ENCODE assay signal across 6 cellular contexts in genomic region chr20:63941282-63942060, GRCh38. TPM values are rescaled to one million over a fixed set of nuclear protein-coding genes. Genes with fewer than 3 reads are reported as not detected.
A peak's percentile ranks its signal among the peaks of the same experiment; 100 is the strongest.
DNase-seq lines count a peak whose midpoint lies in the region; ATAC-seq and TF ChIP-seq lines count a peak whose summit lies in the region.

No MANE protein-coding gene starts in this region.

- no peak overlapping the region for H3K27ac ChIP-seq in SK-N-SH (ENCODE audit: low read depth in 2 of 2, low read length in 1 of 2)

- H3K9me2 ChIP-seq in SK-N-SH: no peaks in the 10 kb centered on the region

- peaks cover 0 to 4% (median 0%) of the 10 kb centered on the region in 7 donors for H3K9me3 Mint-ChIP-seq in naive B cell

- peaks cover 8% of the 10 kb centered on the region for H3F3A ChIP-seq in SK-N-SH (replicated peaks; ENCODE audit: insufficient read depth)

- 94% methylated on average over 33 of the region's 37 CpGs for WGBS in SK-N-SH (ENCODE audit: low lambda C conversion rate)

- no peaks in the 10 kb centered on the region for H3K36me3 Mint-ChIP-seq in naive B cell

- no peak overlapping the region for H2AFZ ChIP-seq in SK-N-SH (ENCODE audit: low read depth)

- H3K27me3 Mint-ChIP-seq in naive B cell: no peaks in the 10 kb centered on the region

- H3K4me1 Mint-ChIP-seq in naive B cell: peaks cover 12 to 17% (median 13%) of the 10 kb centered on the region in 3 donors

- peak overlapping the region in 4 of 8 donors; percentile 47 to 64 (median 56) for H3K4me3 Mint-ChIP-seq in naive B cell

- CTCF ChIA-PET in SK-N-SH (lab: Yijun Ruan, JAX): interaction anchor here (2.4 kb wide), 1 partner anchor 166 kb away, joined by 10 read pairs; no protein-coding TSS in a partner anchor

- H4K20me1 ChIP-seq in SK-N-SH (ENCODE audit: insufficient read depth): peaks cover 47% of the 10 kb centered on the region

- TF ChIP-seq CTCF in SK-N-SH (IDR thresholded peaks at IDR 0.05): no peak

- POLR2A ChIA-PET in SK-N-SH (lab: Yijun Ruan, JAX): no interaction called here

- H3K27ac Mint-ChIP-seq in naive B cell: peak overlapping the region in 4 of 6 donors; percentile 22 to 92 (median 52)

- ATAC-seq in naive B cell (ENCODE audit: low read depth in 2 of 2) (peak; percentile 79 to 81), HG03139 (IDR thresholded peaks at IDR 0.05; ENCODE audit: unreplicated experiment) (no peak)

- TF ChIP-seq RAD21 in SK-N-SH (IDR thresholded peaks at IDR 0.05; ENCODE audit: low read length): no peak

- H3K9me3 ChIP-seq in SK-N-SH: no peaks in the 10 kb centered on the region

- H3K4me1 ChIP-seq in SK-N-SH (ENCODE audit: control insufficient read depth in 1 of 2, insufficient read depth in 2 of 2, low read depth in 1 of 2, low read length in 1 of 2): no peaks in the 10 kb centered on the region; a peak in 1 of 4 replicates

- H3K79me2 ChIP-seq in SK-N-SH (ENCODE audit: insufficient read depth): peaks cover 6% of the 10 kb centered on the region; the same call in 1 of the 2 replicates

- no peaks in the 10 kb centered on the region for H3K27me3 ChIP-seq in SK-N-SH (ENCODE audit: insufficient read depth)

- H3K36me3 ChIP-seq in SK-N-SH (replicated peaks in 1 of 2; ENCODE audit: control insufficient read depth in 1 of 2, insufficient read depth in 2 of 2, low read length in 1 of 2): peaks cover 0 to 54% of the 10 kb centered on the region in 2 experiments

- no peak overlapping the region for H3K9ac ChIP-seq in SK-N-SH

- peak; percentile 72 for DNase-seq in NCI-H226
- peak; percentile 64 for DNase-seq in activated naive CD4-positive, alpha-beta T cell treated with Interleukin-2 at 50 U/mL for 16 hours
- peak; percentile 55 for DNase-seq in naive B cell
- no peak for DNase-seq in SK-N-SH
- DNase-seq in NCI-H2196 treated with DMSO at 0.1 percent for 48 hours (lab: John Stamatoyannopoulos, UW; ENCODE audit: unreplicated experiment): no peak

- no peak for TF ChIP-seq EP300 in SK-N-SH (IDR thresholded peaks at IDR 0.05; ENCODE audit: borderline replicate concordance in 1 of 2, low read depth in 1 of 2, low read length in 1 of 2)

- H3K4me2 ChIP-seq in SK-N-SH: no peak overlapping the region

- no peak overlapping the region for H3K4me3 ChIP-seq in SK-N-SH (ENCODE audit: low read depth in 2 of 2, low read length in 1 of 2)

TF ChIP-seq in SK-N-SH, 30 proteins besides CTCF, POLR2A, EP300 and RAD21:
- TF ChIP-seq GABPA (IDR thresholded peaks at IDR 0.05; ENCODE audit: low read depth) (no peak), JUND (IDR thresholded peaks at IDR 0.05) (no peak), FOXM1 (IDR thresholded peaks at IDR 0.05; ENCODE audit: low read depth) (no peak), REST (IDR thresholded peaks at IDR 0.05; ENCODE audit: low read depth, low read length) (no peak), TCF12 (IDR thresholded peaks at IDR 0.05) (no peak), IRF3 (IDR thresholded peaks at IDR 0.05; ENCODE audit: low read depth, low read length) (no peak), EZH2phosphoT487 (IDR thresholded peaks at IDR 0.05; ENCODE audit: borderline replicate concordance, low read depth) (no peak), PBX3 (IDR thresholded peaks at IDR 0.05) (no peak), RCOR1 (IDR thresholded peaks at IDR 0.05; ENCODE audit: low read length) (no peak), USF2 (IDR thresholded peaks at IDR 0.05; ENCODE audit: borderline replicate concordance, low read depth, low read length) (no peak), SMC3 (IDR thresholded peaks at IDR 0.05; ENCODE audit: low read depth, low read length) (no peak), FOXJ3 (CRISPR knock-in tag; IDR thresholded peaks at IDR 0.05) (no peak)
TF ChIP-seq in SK-N-SH: peak in this region for 0.

RNA-seq across cellular contexts. Expression of gene UCKL1, which starts 14.7 kb away (rescaled TPM):
- polyA plus RNA-seq in naive B cell (ENCODE audit: low read depth in 6 of 6) (10 to 100 TPM; 11.3 to 62.0 (median 31.7) TPM), SK-N-SH (2012; rRNA removed) (70.3 and 71.6 TPM in 2 replicates)
- polyA plus RNA-seq in SK-N-SH (2012; cell fraction: cytosol; rRNA removed): 25.9 and 43.7 TPM in 2 replicates
- 214 and 226 TPM in 2 replicates for polyA plus RNA-seq in SK-N-SH (2012; cell fraction: nucleus; rRNA removed)

RNA-seq across cellular contexts. Expression of gene ZNF512B, which starts 28.3 kb away (rescaled TPM):
- under 1 TPM in 5 of 6 donors, not detected in 1; 0.16 to 0.69 (median 0.60) TPM for polyA plus RNA-seq in naive B cell (ENCODE audit: low read depth in 6 of 6)
- 10.4 and 11.8 TPM in 2 replicates for polyA plus RNA-seq in SK-N-SH (2012; rRNA removed)
- 5.1 and 8.4 TPM in 2 replicates for polyA plus RNA-seq in SK-N-SH (2012; cell fraction: cytosol; rRNA removed)
- 43.8 and 50.5 TPM in 2 replicates for polyA plus RNA-seq in SK-N-SH (2012; cell fraction: nucleus; rRNA removed)

RNA-seq across cellular contexts. Expression of gene SAMD10, which starts 38.0 kb away (rescaled TPM):
- polyA plus RNA-seq in naive B cell (ENCODE audit: low read depth in 6 of 6): 1 to 10 TPM; 2.0 to 7.1 (median 5.8) TPM
- 11.0 and 11.6 TPM in 2 replicates for polyA plus RNA-seq in SK-N-SH (2012; rRNA removed)
- polyA plus RNA-seq in SK-N-SH (2012; cell fraction: cytosol; rRNA removed): 3.8 and 5.8 TPM in 2 replicates
- polyA plus RNA-seq in SK-N-SH (2012; cell fraction: nucleus; rRNA removed): 72.3 and 82.0 TPM in 2 replicates

RNA-seq across cellular contexts. Expression of gene PRPF6, which starts 39.5 kb away (rescaled TPM):
- polyA plus RNA-seq in naive B cell (ENCODE audit: low read depth in 6 of 6) (10 to 100 TPM; 46.4 to 83.8 (median 66.9) TPM), SK-N-SH (2012; rRNA removed) (50.1 and 59.1 TPM in 2 replicates)
- polyA plus RNA-seq in SK-N-SH (2012; cell fraction: cytosol; rRNA removed): 38.8 and 45.4 TPM in 2 replicates
- polyA plus RNA-seq in SK-N-SH (2012; cell fraction: nucleus; rRNA removed): 62.1 and 68.6 TPM in 2 replicates

RNA-seq across cellular contexts. Expression of gene DNAJC5, which starts 46.5 kb away (rescaled TPM):
- polyA plus RNA-seq in naive B cell (ENCODE audit: low read depth in 6 of 6) (1 to 10 TPM in 5 of 6 donors, under 1 TPM in 1; 0.23 to 4.2 (median 3.3) TPM), SK-N-SH (2012; rRNA removed) (24.2 and 26.2 TPM in 2 replicates)
- 13.7 and 19.3 TPM in 2 replicates for polyA plus RNA-seq in SK-N-SH (2012; cell fraction: cytosol; rRNA removed)
- polyA plus RNA-seq in SK-N-SH (2012; cell fraction: nucleus; rRNA removed): 25.6 and 26.2 TPM in 2 replicates

Comparison
In these comparisons a context has a peak if more than half of its experiments do, and no peak if none do; other contexts are left out.
1. DNase-seq: peak in NCI-H226 (single experiment), activated naive CD4-positive, alpha-beta T cell treated with Interleukin-2 at 50 U/mL for 16 hours (single experiment) and naive B cell (single experiment); none in SK-N-SH (single experiment) and NCI-H2196 treated with DMSO at 0.1 percent for 48 hours (single experiment).